Comparison of ENCODE assay signal across 17 cellular contexts in the genomic region with DNA sequence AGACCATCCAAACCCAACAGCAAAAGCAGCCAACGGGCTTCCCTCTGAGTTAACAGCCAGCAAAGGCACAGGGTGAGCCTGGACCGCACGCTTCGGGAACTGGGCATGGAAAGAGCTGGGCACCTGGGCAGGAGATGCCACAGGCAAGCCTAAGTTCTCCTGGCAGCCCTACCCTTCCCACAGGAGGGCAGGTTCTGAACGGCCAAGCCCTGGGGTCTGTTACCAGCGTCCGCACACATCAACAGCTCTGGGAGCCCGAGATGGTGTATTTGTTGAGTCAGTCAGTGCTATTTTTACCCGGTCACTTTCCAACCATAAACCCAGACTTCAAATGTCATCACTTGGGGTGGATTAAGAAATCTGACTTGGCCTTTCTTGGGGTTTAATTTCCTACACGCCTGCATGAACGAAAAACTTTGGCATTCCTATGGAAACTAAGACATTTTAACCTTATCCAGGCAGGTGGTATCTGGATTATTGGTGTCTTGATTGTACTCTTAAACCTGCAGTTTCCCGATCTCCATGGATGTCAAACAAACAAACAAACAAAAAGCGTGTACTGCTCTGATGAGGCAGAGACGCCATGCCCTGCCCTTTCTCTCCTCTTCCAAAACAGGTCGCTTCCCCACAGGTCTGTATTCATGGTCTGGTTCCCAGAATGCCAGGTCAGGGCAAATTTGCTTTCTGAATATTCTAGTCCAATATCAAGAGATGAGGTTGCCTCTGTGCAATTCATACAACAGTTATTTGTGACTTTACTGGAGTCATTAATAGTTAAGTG.
A peak's percentile ranks its signal among the peaks of the same experiment; 100 is the strongest.
DNase-seq lines count a peak whose midpoint lies in the region; ATAC-seq, FAIRE-seq and TF ChIP-seq lines count a peak whose summit lies in the region.
"Had no signal": no experiment of that assay in that cellular context is flagged by ENCODE, and none has a peak within 500 bp of the region (broad histone marks: within the 10 kb centered on the region; RNA-seq: fewer than 3 reads in every experiment).

No MANE protein-coding gene starts in this region.

- no peaks in the 10 kb centered on the region for H4K20me1 ChIP-seq in neural progenitor cell (ENCODE audit: low read depth)

- H3K4me1 ChIP-seq in cardiac muscle cell (ENCODE audit: low read depth) (peaks cover 20% of the 10 kb centered on the region), neural progenitor cell (peaks cover 16% of the 10 kb centered on the region)
- H3K4me1 ChIP-seq: A549, BE2C had no signal

- H3K4me2 ChIP-seq in neural progenitor cell = no peak overlapping the region
- H3K4me2 ChIP-seq: A549 had no signal

- H3K27me3 ChIP-seq in cardiac muscle cell = no peaks in the 10 kb centered on the region
- no peaks in the 10 kb centered on the region for H3K27me3 ChIP-seq in neural progenitor cell
- H3K27me3 ChIP-seq: BE2C, dorsolateral prefrontal cortex had no signal

- no peak for FAIRE-seq in frontal cortex (lab: Jason Lieb, UNC)
- FAIRE-seq: A549 had no signal

- H3K4me3 ChIP-seq in cardiac muscle cell (no peak overlapping the region), neural progenitor cell (no peak overlapping the region)
- H3K4me3 ChIP-seq: A549 had no signal

- H3K9me3 Mint-ChIP-seq in neural progenitor cell = peaks cover 3% of the 10 kb centered on the region
- H3K9me3 Mint-ChIP-seq: activated T-helper 17 cell treated with anti-CD3 and anti-CD28 coated beads, Interleukin-2, amount 50 U/mL, for 72 hours; mesothelial cell of epicardium had no signal

- H3K27me3 Mint-ChIP-seq in neural progenitor cell (ENCODE audit: insufficient read depth, low read depth) = peaks cover 4% of the 10 kb centered on the region
- H3K27me3 Mint-ChIP-seq: activated T-helper 17 cell treated with anti-CD3 and anti-CD28 coated beads, Interleukin-2, amount 50 U/mL, for 72 hours had no signal

- peaks cover 13% of the 10 kb centered on the region for H3K36me3 Mint-ChIP-seq in neural progenitor cell

- TF ChIP-seq CTCF in cardiac muscle cell (IDR thresholded peaks at IDR 0.05; ENCODE audit: low read depth, low read length) (no peak), neural progenitor cell (IDR thresholded peaks at IDR 0.05) (no peak)

- ATAC-seq in Right ventricle myocardium inferior = peak; percentile 81
- ATAC-seq: A549; activated T-helper 17 cell treated with anti-CD3 and anti-CD28 coated beads, Interleukin-2, amount 50 U/mL, for 72 hours had no signal

- H3K36me3 ChIP-seq in cardiac muscle cell (no peaks in the 10 kb centered on the region), neural progenitor cell (no peaks in the 10 kb centered on the region)
- H3K36me3 ChIP-seq: BE2C had no signal

- H3F3A ChIP-seq in neural progenitor cell (ENCODE audit: low read depth) = no peaks in the 10 kb centered on the region

- H3K27ac ChIP-seq in cardiac muscle cell (peak overlapping the region; percentile 66), neural progenitor cell (no peak overlapping the region)
- H3K27ac ChIP-seq: A549 had no signal

- peak overlapping the region; percentile 77 for H3K27ac Mint-ChIP-seq in neural progenitor cell
- H3K27ac Mint-ChIP-seq: activated T-helper 17 cell treated with anti-CD3 and anti-CD28 coated beads, Interleukin-2, amount 50 U/mL, for 72 hours; mesothelial cell of epicardium had no signal

- peaks cover 32% of the 10 kb centered on the region for H3K4me1 Mint-ChIP-seq in neural progenitor cell
- H3K4me1 Mint-ChIP-seq: activated T-helper 17 cell treated with anti-CD3 and anti-CD28 coated beads, Interleukin-2, amount 50 U/mL, for 72 hours had no signal

- H3K9me3 ChIP-seq in cardiac muscle cell (ENCODE audit: low read depth) (no peaks in the 10 kb centered on the region), neural progenitor cell (ENCODE audit: low read depth) (no peaks in the 10 kb centered on the region)
- H3K9me3 ChIP-seq: A549, BE2C had no signal

- no peaks in the 10 kb centered on the region for H3K79me2 ChIP-seq in neural progenitor cell (ENCODE audit: low read depth)

- H3K4me3 Mint-ChIP-seq in neural progenitor cell = no peak overlapping the region
- H3K4me3 Mint-ChIP-seq: activated T-helper 17 cell treated with anti-CD3 and anti-CD28 coated beads, Interleukin-2, amount 50 U/mL, for 72 hours; mesothelial cell of epicardium had no signal

- H2AFZ ChIP-seq in neural progenitor cell (replicated peaks) = no peak overlapping the region

- intact Hi-C loops in Right ventricle myocardium inferior (cut with DNase I) (no loop called here), cardiac septum (cut with DNase I) (no loop called here)

- DNase-seq in Right ventricle myocardium inferior (ENCODE audit: missing footprints) (no peak), cardiac septum (ENCODE audit: low spot score) (no peak), cardiac muscle cell (ENCODE audit: low read depth in 1 of 2, low spot score in 1 of 2) (peak in 1 of 2 donors; percentile 66), neural progenitor cell (ENCODE audit: low spot score) (no peak), frontal cortex (ENCODE audit: low spot score in 2 of 2) (no peak), NOMO-1 treated with DMSO at 0.1 percent for 48 hours (lab: John Stamatoyannopoulos, UW; ENCODE audit: unreplicated experiment) (no peak), DMS 273 treated with DMSO at 0.1 percent for 48 hours (lab: John Stamatoyannopoulos, UW) (no peak), SW480 (ENCODE audit: low spot score) (no peak)
- DNase-seq: BE2C; dorsolateral prefrontal cortex; NCI-H146; NCI-H526 treated with DMSO at 0.1 percent for 48 hours; stimulated activated CD4-positive, alpha-beta T cell treated with anti-CD3 and anti-CD28 coated beads, Interleukin-15, amount 100 ng/mL, for 24 hours; substantia nigra had no signal

- H3K9ac ChIP-seq in neural progenitor cell = no peak overlapping the region
